In genomic region chr5:96487859-96488258, GRCh38 we compare ENCODE assay signal across 20 cellular contexts.
"Had no signal": no experiment of that assay in that cellular context is flagged by ENCODE, and none has a peak within 500 bp of the region (broad histone marks: within the 10 kb centered on the region; RNA-seq: fewer than 3 reads in every experiment).

No MANE protein-coding gene starts in this region.

- DNase-seq: effector memory CD8-positive, alpha-beta T cell; gastrocnemius medialis; heart right ventricle; hypothalamus; kidney glomerular epithelial cell; mesendoderm; naive B cell; psoas muscle; stimulated activated CD4-positive, alpha-beta T cell treated with anti-CD3 and anti-CD28 coated beads, Interleukin-2, amount 100 ng/mL, for 24 hours; stimulated activated CD4-positive, alpha-beta T cell treated with anti-CD3 and anti-CD28 coated beads, Interleukin-4, amount 100 ng/mL, for 4 hours; stimulated activated naive B cell treated with anti-CD40 and anti-IgM and Interleukin-4, amounts not matched to agents 10 μg/mL and 1 μg/mL and 100 μg/mL, for 72 hours; stimulated activated naive CD8-positive, alpha-beta T cell treated with anti-CD3 and anti-CD28 coated beads, Interleukin-15, amount 100 ng/mL, for 72 hours; substantia nigra; transverse colon had no signal

- H3K4me1 ChIP-seq: esophagus muscularis mucosa, gastrocnemius medialis, heart right ventricle, psoas muscle, transverse colon had no signal

- H3K4me3 ChIP-seq: esophagus muscularis mucosa, gastrocnemius medialis, heart right ventricle, psoas muscle, skin epidermis, thoracic aorta, transverse colon had no signal

- ATAC-seq: effector memory CD8-positive, alpha-beta T cell; gastrocnemius medialis; heart right ventricle; psoas muscle; sciatic nerve; stimulated activated naive B cell treated with anti-CD40 and anti-IgM and Interleukin-4, amounts not matched to agents 10 μg/mL and 1 μg/mL and 100 μg/mL, for 72 hours; stimulated activated naive CD8-positive, alpha-beta T cell treated with anti-CD3 and anti-CD28 coated beads, Interleukin-15, amount 100 ng/mL, for 72 hours had no signal

- H3K9me3 ChIP-seq: esophagus muscularis mucosa, gastrocnemius medialis, heart right ventricle, psoas muscle, thoracic aorta, transverse colon had no signal

- H3K36me3 ChIP-seq: esophagus muscularis mucosa, gastrocnemius medialis, heart right ventricle, thoracic aorta, transverse colon had no signal

- FAIRE-seq: islet of Langerhans had no signal

- H3K27ac ChIP-seq: epithelial cell of prostate, esophagus muscularis mucosa, gastrocnemius medialis, heart right ventricle, psoas muscle, skin epidermis, thoracic aorta, transverse colon had no signal

- H3K27me3 ChIP-seq: esophagus muscularis mucosa, gastrocnemius medialis, heart right ventricle, transverse colon had no signal
